7 cellular contexts compared by ENCODE assay signal in the genomic region with DNA sequence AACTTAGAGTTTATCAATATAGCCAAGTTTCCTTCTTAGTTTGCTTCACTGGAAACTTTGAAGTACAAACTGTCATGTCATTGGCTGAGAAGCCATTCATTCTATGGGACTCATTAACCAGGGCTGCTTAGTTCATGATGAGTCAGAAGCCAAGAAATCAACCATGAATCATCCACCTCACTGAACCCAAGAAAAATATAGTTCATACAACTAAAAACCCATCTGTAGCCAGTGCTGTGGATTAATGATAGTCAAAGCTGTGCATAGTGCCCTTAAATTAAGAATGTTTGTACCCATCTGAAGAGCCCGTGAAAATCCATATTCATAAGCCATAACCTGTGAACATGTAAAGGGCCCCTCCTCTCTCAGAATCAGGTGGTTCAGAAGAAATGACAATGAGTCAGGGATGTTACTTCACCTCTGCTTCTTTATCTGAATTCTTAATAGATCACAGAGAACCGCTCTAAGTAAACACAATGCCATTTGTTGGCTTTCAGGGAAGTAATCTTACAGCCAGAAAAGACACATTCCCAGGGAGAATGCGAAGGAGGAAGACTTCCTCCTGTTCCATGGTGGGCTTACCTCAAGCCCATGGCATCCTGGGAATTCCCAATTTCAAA. TPM values are rescaled to one million over a fixed set of nuclear protein-coding genes. Genes with fewer than 3 reads are reported as not detected.
DNase-seq lines count a peak whose midpoint lies in the region; ATAC-seq and TF ChIP-seq lines count a peak whose summit lies in the region.

No MANE protein-coding gene starts in this region.

- no peak for TF ChIP-seq CTCF in epithelial cell of esophagus (IDR thresholded peaks at IDR 0.05; ENCODE audit: insufficient read depth, low read depth, low read length, missing control alignments)

- DNase-seq in NCI-H460 (ENCODE audit: extremely low read depth, low read depth) (peak; percentile 74), epithelial cell of esophagus (ENCODE audit: low read depth) (peak; percentile 95), stromal cell of bone marrow (ENCODE audit: low read depth) (peak; percentile 92), NCI-H524 (lab: John Stamatoyannopoulos, UW) (no peak), NCI-H2227 treated with DMSO at 0.1 percent for 48 hours (lab: John Stamatoyannopoulos, UW) (no peak)

- ATAC-seq in GM18858 (IDR thresholded peaks at IDR 0.05; ENCODE audit: unreplicated experiment) (peak; percentile 94), HG02588 (IDR thresholded peaks at IDR 0.05; ENCODE audit: unreplicated experiment) (peak; percentile 91)

- peak overlapping the region; percentile 4 for H3K4me3 ChIP-seq in epithelial cell of esophagus (ENCODE audit: low read length)

RNA-seq across cellular contexts. Expression of gene MMP20, which starts 25.4 kb away (rescaled TPM):
- total RNA-seq in NCI-H460 (2014; rRNA removed; shearing (Covaris generic)) = not detected in 2 replicates
- not detected in 2 replicates for polyA plus RNA-seq in NCI-H460 (2014; cell fraction: nucleus; rRNA removed)

Comparison
In these comparisons a context has a peak if more than half of its experiments do, and no peak if none do; other contexts are left out.
1. DNase-seq: peak in NCI-H460 (single experiment), epithelial cell of esophagus (single experiment) and stromal cell of bone marrow (single experiment); none in NCI-H524 (0 of 2) and NCI-H2227 treated with DMSO at 0.1 percent for 48 hours (single experiment).